29 cellular contexts compared by ENCODE assay signal in genomic region chr15:94107652-94108051, GRCh38.
"Had no signal": no experiment of that assay in that cellular context is flagged by ENCODE, and none has a peak within 500 bp of the region (broad histone marks: within the 10 kb centered on the region; RNA-seq: fewer than 3 reads in every experiment).

No MANE protein-coding gene starts in this region.

- H3K9ac ChIP-seq: neural progenitor cell had no signal

- DNase-seq: hypothalamus; immature natural killer cell; kidney; left colon; left ventricle myocardium inferior; mesendoderm; naive B cell; natural killer cell; nephron progenitor cell; occipital lobe; retina; right cardiac atrium; stimulated activated CD4-positive, alpha-beta T cell treated with anti-CD3 and anti-CD28 coated beads, Interleukin-12 subunit alpha, Interleukin-12 subunit beta, amount 100 ng/mL, for 4 hours; stimulated activated CD4-positive, alpha-beta T cell treated with anti-CD3 and anti-CD28 coated beads, Interleukin-15, amount 100 ng/mL, for 24 hours; stimulated activated CD4-positive, alpha-beta T cell treated with anti-CD3 and anti-CD28 coated beads, Interleukin-2, amount 100 ng/mL, for 24 hours; stimulated activated CD4-positive, alpha-beta T cell treated with anti-CD3 and anti-CD28 coated beads, Interleukin-4, amount 100 ng/mL, for 1 hour; stimulated activated naive B cell treated with anti-CD40 and anti-IgM and Interleukin-4, amounts not matched to agents 10 μg/mL and 1 μg/mL and 100 μg/mL, for 72 hours; tibial artery; trophoblast cell; upper lobe of right lung; uterus had no signal

- H3K4me3 ChIP-seq: left ventricle myocardium inferior, lung, neural progenitor cell, prostate gland, skin epidermis, suprapubic skin, thoracic aorta, tibial artery, upper lobe of right lung, uterus had no signal

- ATAC-seq: left colon; natural killer cell; right cardiac atrium; sciatic nerve; stimulated activated naive B cell treated with anti-CD40 and anti-IgM and Interleukin-4, amounts not matched to agents 10 μg/mL and 1 μg/mL and 100 μg/mL, for 72 hours; upper lobe of right lung had no signal

- H2AFZ ChIP-seq: neural progenitor cell had no signal

- H3K27me3 ChIP-seq: neural progenitor cell, suprapubic skin, uterus had no signal

- H3K36me3 ChIP-seq: left ventricle myocardium inferior, neural progenitor cell, neutrophil, prostate gland, suprapubic skin, thoracic aorta, tibial artery, upper lobe of right lung, uterus had no signal

- H3K4me2 ChIP-seq: neural progenitor cell had no signal

- H3K27ac ChIP-seq: left ventricle myocardium inferior, neural progenitor cell, neutrophil, prostate gland, skin epidermis, suprapubic skin, thoracic aorta, tibial artery, upper lobe of right lung, uterus had no signal

- H3K4me1 ChIP-seq: left ventricle myocardium inferior, prostate gland, tibial artery, uterus had no signal
